In the genomic region with DNA sequence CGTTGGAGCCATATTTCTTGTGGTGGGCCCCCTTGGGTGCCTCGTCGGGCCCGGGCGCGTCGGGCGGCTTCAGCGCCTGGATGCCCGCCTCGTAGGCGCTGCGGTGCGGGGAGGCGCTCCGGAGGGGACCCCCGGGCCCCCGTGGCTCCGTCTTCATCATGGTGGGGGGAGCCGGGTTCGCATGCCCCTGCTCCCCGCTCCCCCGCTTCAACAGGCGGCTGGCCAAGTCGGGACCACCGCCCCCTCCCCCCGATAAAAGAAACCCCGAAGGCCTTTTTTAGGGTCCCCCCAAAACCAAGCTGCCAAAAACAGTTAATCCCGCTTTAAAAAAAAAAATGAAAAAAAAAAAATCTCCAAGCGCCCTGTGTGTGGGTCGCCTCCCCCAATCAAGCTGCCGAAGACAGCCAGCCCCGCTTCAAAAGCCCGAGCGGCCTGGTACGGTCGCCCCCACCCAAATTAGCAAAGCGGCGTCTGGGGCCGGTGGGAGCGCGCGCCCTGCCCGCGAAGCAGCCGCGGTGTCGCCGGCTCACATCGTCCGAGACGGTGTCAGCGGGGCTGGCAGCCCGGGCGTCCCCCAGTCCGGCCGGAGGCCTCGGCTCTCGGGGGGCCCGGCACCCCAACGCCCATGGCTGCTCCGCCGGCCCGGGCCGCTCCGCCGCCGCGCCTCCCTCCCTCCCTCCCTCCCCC, we compare ENCODE assay signal across 1 cellular context.
TF ChIP-seq lines count a peak whose summit lies in the region.

A gene with protein sequence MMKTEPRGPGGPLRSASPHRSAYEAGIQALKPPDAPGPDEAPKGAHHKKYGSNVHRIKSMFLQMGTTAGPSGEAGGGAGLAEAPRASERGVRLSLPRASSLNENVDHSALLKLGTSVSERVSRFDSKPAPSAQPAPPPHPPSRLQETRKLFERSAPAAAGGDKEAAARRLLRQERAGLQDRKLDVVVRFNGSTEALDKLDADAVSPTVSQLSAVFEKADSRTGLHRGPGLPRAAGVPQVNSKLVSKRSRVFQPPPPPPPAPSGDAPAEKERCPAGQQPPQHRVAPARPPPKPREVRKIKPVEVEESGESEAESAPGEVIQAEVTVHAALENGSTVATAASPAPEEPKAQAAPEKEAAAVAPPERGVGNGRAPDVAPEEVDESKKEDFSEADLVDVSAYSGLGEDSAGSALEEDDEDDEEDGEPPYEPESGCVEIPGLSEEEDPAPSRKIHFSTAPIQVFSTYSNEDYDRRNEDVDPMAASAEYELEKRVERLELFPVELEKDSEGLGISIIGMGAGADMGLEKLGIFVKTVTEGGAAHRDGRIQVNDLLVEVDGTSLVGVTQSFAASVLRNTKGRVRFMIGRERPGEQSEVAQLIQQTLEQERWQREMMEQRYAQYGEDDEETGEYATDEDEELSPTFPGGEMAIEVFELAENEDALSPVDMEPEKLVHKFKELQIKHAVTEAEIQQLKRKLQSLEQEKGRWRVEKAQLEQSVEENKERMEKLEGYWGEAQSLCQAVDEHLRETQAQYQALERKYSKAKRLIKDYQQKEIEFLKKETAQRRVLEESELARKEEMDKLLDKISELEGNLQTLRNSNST (minus strand): TSS at position 324 of the 687 bp plus-strand sequence. CDS start 164 bp downstream, at position 160.

TF ChIP-seq in HepG2, 621 proteins besides CTCF, POLR2A, EP300 and RAD21 (continued from another document and continues in another):
- TF ChIP-seq, protein P1, sequence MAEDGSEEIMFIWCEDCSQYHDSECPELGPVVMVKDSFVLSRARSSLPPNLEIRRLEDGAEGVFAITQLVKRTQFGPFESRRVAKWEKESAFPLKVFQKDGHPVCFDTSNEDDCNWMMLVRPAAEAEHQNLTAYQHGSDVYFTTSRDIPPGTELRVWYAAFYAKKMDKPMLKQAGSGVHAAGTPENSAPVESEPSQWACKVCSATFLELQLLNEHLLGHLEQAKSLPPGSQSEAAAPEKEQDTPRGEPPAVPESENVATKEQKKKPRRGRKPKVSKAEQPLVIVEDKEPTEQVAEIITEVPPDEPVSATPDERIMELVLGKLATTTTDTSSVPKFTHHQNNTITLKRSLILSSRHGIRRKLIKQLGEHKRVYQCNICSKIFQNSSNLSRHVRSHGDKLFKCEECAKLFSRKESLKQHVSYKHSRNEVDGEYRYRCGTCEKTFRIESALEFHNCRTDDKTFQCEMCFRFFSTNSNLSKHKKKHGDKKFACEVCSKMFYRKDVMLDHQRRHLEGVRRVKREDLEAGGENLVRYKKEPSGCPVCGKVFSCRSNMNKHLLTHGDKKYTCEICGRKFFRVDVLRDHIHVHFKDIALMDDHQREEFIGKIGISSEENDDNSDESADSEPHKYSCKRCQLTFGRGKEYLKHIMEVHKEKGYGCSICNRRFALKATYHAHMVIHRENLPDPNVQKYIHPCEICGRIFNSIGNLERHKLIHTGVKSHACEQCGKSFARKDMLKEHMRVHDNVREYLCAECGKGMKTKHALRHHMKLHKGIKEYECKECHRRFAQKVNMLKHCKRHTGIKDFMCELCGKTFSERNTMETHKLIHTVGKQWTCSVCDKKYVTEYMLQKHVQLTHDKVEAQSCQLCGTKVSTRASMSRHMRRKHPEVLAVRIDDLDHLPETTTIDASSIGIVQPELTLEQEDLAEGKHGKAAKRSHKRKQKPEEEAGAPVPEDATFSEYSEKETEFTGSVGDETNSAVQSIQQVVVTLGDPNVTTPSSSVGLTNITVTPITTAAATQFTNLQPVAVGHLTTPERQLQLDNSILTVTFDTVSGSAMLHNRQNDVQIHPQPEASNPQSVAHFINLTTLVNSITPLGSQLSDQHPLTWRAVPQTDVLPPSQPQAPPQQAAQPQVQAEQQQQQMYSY (CRISPR knock-in tag; IDR thresholded peaks at IDR 0.05), result peak; percentile 12; the same call in 1 of the 2 replicates
- no peak for TF ChIP-seq GFI1 (CRISPR knock-in tag; IDR thresholded peaks at IDR 0.05; ENCODE audit: borderline replicate concordance)
- TF ChIP-seq KMT2B (CRISPR knock-in tag; IDR thresholded peaks at IDR 0.05), result no peak
- TF ChIP-seq, protein P2, sequence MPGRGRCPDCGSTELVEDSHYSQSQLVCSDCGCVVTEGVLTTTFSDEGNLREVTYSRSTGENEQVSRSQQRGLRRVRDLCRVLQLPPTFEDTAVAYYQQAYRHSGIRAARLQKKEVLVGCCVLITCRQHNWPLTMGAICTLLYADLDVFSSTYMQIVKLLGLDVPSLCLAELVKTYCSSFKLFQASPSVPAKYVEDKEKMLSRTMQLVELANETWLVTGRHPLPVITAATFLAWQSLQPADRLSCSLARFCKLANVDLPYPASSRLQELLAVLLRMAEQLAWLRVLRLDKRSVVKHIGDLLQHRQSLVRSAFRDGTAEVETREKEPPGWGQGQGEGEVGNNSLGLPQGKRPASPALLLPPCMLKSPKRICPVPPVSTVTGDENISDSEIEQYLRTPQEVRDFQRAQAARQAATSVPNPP (CRISPR knock-in tag; IDR thresholded peaks at IDR 0.05), result no peak
- no peak for TF ChIP-seq SOX13 (IDR thresholded peaks at IDR 0.05)
- TF ChIP-seq SOX13 (CRISPR knock-in tag; conservative IDR thresholded peaks at IDR 0.05 in 1 of 2, IDR thresholded peaks at IDR 0.05 in 1 of 2), result no peak
- no peak for TF ChIP-seq ZNF44 (CRISPR knock-in tag; IDR thresholded peaks at IDR 0.05)
- TF ChIP-seq, protein P3, sequence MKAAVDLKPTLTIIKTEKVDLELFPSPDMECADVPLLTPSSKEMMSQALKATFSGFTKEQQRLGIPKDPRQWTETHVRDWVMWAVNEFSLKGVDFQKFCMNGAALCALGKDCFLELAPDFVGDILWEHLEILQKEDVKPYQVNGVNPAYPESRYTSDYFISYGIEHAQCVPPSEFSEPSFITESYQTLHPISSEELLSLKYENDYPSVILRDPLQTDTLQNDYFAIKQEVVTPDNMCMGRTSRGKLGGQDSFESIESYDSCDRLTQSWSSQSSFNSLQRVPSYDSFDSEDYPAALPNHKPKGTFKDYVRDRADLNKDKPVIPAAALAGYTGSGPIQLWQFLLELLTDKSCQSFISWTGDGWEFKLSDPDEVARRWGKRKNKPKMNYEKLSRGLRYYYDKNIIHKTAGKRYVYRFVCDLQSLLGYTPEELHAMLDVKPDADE (CRISPR knock-in tag; IDR thresholded peaks at IDR 0.05), result no peak
- TF ChIP-seq HOXA9 (CRISPR knock-in tag; IDR thresholded peaks at IDR 0.05; ENCODE audit: borderline replicate concordance), result no peak
- TF ChIP-seq FOXA1 (IDR thresholded peaks at IDR 0.05), result no peak
- TF ChIP-seq FOXA1 (CRISPR knock-in tag; IDR thresholded peaks at IDR 0.05), result no peak
- no peak for TF ChIP-seq TEAD3 (CRISPR knock-in tag; optimal IDR thresholded peaks at IDR 0.05; ENCODE audit: borderline replicate concordance)
- TF ChIP-seq KLF9 (CRISPR knock-in tag; IDR thresholded peaks at IDR 0.05; ENCODE audit: low read depth), result no peak
- TF ChIP-seq KLF11 (CRISPR knock-in tag; IDR thresholded peaks at IDR 0.05), result no peak
- TF ChIP-seq, protein P4, sequence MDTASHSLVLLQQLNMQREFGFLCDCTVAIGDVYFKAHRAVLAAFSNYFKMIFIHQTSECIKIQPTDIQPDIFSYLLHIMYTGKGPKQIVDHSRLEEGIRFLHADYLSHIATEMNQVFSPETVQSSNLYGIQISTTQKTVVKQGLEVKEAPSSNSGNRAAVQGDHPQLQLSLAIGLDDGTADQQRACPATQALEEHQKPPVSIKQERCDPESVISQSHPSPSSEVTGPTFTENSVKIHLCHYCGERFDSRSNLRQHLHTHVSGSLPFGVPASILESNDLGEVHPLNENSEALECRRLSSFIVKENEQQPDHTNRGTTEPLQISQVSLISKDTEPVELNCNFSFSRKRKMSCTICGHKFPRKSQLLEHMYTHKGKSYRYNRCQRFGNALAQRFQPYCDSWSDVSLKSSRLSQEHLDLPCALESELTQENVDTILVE (CRISPR knock-in tag; IDR thresholded peaks at IDR 0.05), result no peak
- TF ChIP-seq KDM2A (CRISPR knock-in tag; IDR thresholded peaks at IDR 0.05; ENCODE audit: borderline replicate concordance, low read depth), result peak; percentile 54; the same call in 1 of the 2 replicates
- TF ChIP-seq ZNF460 (CRISPR knock-in tag; IDR thresholded peaks at IDR 0.05; ENCODE audit: borderline replicate concordance), result no peak
- TF ChIP-seq ZNF143 (CRISPR knock-in tag; IDR thresholded peaks at IDR 0.05), result no peak
- peak; percentile 23; the same call in 1 of the 2 replicates for TF ChIP-seq ZNF614 (CRISPR knock-in tag; IDR thresholded peaks at IDR 0.05; ENCODE audit: borderline replicate concordance)
- TF ChIP-seq NFKB2 (CRISPR knock-in tag; IDR thresholded peaks at IDR 0.05; ENCODE audit: borderline replicate concordance), result 0 out of 2 replicates have a peak, but pooled peaks have one; percentile 9
- TF ChIP-seq, protein P5, sequence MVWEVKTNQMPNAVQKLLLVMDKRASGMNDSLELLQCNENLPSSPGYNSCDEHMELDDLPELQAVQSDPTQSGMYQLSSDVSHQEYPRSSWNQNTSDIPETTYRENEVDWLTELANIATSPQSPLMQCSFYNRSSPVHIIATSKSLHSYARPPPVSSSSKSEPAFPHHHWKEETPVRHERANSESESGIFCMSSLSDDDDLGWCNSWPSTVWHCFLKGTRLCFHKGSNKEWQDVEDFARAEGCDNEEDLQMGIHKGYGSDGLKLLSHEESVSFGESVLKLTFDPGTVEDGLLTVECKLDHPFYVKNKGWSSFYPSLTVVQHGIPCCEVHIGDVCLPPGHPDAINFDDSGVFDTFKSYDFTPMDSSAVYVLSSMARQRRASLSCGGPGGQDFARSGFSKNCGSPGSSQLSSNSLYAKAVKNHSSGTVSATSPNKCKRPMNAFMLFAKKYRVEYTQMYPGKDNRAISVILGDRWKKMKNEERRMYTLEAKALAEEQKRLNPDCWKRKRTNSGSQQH (CRISPR knock-in tag; IDR thresholded peaks at IDR 0.05; ENCODE audit: low read depth), result no peak
- TF ChIP-seq NBN (conservative IDR thresholded peaks at IDR 0.05), result no peak
- TF ChIP-seq, protein P6, sequence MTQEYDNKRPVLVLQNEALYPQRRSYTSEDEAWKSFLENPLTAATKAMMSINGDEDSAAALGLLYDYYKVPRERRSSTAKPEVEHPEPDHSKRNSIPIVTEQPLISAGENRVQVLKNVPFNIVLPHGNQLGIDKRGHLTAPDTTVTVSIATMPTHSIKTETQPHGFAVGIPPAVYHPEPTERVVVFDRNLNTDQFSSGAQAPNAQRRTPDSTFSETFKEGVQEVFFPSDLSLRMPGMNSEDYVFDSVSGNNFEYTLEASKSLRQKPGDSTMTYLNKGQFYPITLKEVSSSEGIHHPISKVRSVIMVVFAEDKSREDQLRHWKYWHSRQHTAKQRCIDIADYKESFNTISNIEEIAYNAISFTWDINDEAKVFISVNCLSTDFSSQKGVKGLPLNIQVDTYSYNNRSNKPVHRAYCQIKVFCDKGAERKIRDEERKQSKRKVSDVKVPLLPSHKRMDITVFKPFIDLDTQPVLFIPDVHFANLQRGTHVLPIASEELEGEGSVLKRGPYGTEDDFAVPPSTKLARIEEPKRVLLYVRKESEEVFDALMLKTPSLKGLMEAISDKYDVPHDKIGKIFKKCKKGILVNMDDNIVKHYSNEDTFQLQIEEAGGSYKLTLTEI (CRISPR knock-in tag; conservative IDR thresholded peaks at IDR 0.05), result no peak
- TF ChIP-seq IKZF4 (CRISPR knock-in tag; IDR thresholded peaks at IDR 0.05; ENCODE audit: borderline replicate concordance, low read depth, not compliant biosample characterization), result no peak
- TF ChIP-seq ZNF724P (CRISPR knock-in tag; IDR thresholded peaks at IDR 0.05; ENCODE audit: borderline replicate concordance), result no peak
- TF ChIP-seq CENPT (CRISPR knock-in tag; IDR thresholded peaks at IDR 0.05; ENCODE audit: low read depth), result no peak
- TF ChIP-seq TCF12 (IDR thresholded peaks at IDR 0.05), result no peak
- no peak for TF ChIP-seq TCF12 (CRISPR knock-in tag; IDR thresholded peaks at IDR 0.05)
- TF ChIP-seq ZNF546 (CRISPR knock-in tag; conservative IDR thresholded peaks at IDR 0.05), result 0 out of 2 replicates have a peak, but pooled peaks have one; percentile 12
- TF ChIP-seq ZNF326 (CRISPR knock-in tag; IDR thresholded peaks at IDR 0.05; ENCODE audit: borderline replicate concordance), result no peak
- TF ChIP-seq, protein P7, sequence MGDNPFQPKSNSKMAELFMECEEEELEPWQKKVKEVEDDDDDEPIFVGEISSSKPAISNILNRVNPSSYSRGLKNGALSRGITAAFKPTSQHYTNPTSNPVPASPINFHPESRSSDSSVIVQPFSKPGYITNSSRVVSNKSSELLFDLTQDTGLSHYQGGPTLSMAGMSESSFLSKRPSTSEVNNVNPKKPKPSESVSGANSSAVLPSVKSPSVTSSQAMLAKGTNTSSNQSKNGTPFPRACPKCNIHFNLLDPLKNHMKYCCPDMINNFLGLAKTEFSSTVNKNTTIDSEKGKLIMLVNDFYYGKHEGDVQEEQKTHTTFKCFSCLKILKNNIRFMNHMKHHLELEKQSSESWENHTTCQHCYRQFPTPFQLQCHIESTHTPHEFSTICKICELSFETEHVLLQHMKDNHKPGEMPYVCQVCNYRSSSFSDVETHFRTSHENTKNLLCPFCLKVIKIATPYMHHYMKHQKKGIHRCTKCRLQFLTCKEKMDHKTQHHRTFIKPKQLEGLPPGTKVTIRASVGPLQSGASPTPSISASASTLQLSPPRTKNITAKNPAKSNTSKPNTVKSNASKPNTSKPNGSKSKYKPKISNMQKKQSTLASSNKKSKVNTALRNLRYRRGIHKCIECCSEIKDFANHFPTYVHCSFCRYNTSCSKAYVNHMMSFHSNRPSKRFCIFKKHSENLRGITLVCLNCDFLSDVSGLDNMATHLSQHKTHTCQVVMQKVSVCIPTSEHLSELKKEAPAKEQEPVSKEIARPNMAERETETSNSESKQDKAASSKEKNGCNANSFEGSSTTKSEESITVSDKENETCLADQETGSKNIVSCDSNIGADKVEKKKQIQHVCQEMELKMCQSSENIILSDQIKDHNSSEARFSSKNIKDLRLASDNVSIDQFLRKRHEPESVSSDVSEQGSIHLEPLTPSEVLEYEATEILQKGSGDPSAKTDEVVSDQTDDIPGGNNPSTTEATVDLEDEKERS (CRISPR knock-in tag; IDR thresholded peaks at IDR 0.05), result no peak
- 0 out of 2 replicates have a peak, but pooled peaks have one; percentile 18 for TF ChIP-seq MYNN (CRISPR knock-in tag; IDR thresholded peaks at IDR 0.05; ENCODE audit: low read depth)
- TF ChIP-seq SRY (CRISPR knock-in tag; IDR thresholded peaks at IDR 0.05), result no peak
- TF ChIP-seq ZNF264 (CRISPR knock-in tag; IDR thresholded peaks at IDR 0.05), result no peak
- peak; percentile 10; the same call in 1 of the 2 replicates for TF ChIP-seq THAP11 (CRISPR knock-in tag; IDR thresholded peaks at IDR 0.05)
- TF ChIP-seq ZNF547 (CRISPR knock-in tag; IDR thresholded peaks at IDR 0.05), result no peak
- 0 out of 2 replicates have a peak, but pooled peaks have one; percentile 4 for TF ChIP-seq ZMYM4 (CRISPR knock-in tag; IDR thresholded peaks at IDR 0.05)
- TF ChIP-seq, protein P8, sequence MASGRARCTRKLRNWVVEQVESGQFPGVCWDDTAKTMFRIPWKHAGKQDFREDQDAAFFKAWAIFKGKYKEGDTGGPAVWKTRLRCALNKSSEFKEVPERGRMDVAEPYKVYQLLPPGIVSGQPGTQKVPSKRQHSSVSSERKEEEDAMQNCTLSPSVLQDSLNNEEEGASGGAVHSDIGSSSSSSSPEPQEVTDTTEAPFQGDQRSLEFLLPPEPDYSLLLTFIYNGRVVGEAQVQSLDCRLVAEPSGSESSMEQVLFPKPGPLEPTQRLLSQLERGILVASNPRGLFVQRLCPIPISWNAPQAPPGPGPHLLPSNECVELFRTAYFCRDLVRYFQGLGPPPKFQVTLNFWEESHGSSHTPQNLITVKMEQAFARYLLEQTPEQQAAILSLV (CRISPR knock-in tag; IDR thresholded peaks at IDR 0.05; ENCODE audit: borderline replicate concordance), result no peak
- no peak for TF ChIP-seq ZNF670 (CRISPR knock-in tag; IDR thresholded peaks at IDR 0.05; ENCODE audit: borderline replicate concordance)
